Comparison of ENCODE assay signal across 9 cellular contexts in genomic region chr2:12050381-12050780, GRCh38.
DNase-seq lines count a peak whose midpoint lies in the region; ATAC-seq, FAIRE-seq and TF ChIP-seq lines count a peak whose summit lies in the region.
"Had no signal": no experiment of that assay in that cellular context is flagged by ENCODE, and none has a peak within 500 bp of the region (broad histone marks: within the 10 kb centered on the region; RNA-seq: fewer than 3 reads in every experiment).

No MANE protein-coding gene starts in this region.

- no peaks in the 10 kb centered on the region for H3K36me3 ChIP-seq in BLaER1 treated with 17β-estradiol and CSF1 and Interleukin-3, amounts not matched to agents 10 nM and 100 nM
- no peaks in the 10 kb centered on the region for H3K36me3 ChIP-seq in small intestine (ENCODE audit: control insufficient read depth in 2 of 2, insufficient read depth in 2 of 2, low read length in 2 of 2)

- no peaks in the 10 kb centered on the region for H4K20me1 ChIP-seq in BLaER1 treated with 17β-estradiol and CSF1 and Interleukin-3, amounts not matched to agents 10 nM and 100 nM

- peak overlapping the region in 2 of 11 experiments; percentile 9 to 10; a peak in 1 of 22 replicates for H3K27ac ChIP-seq in BLaER1 treated with 17β-estradiol and CSF1 and Interleukin-3, amounts not matched to agents 10 nM and 100 nM
- H3K27ac ChIP-seq in small intestine (ENCODE audit: low read depth in 1 of 2, low read length in 1 of 2) = no peak overlapping the region

- FAIRE-seq in small intestine (lab: Jason Lieb, UNC) = no peak

- peaks cover 13 to 27% (median 22%) of the 10 kb centered on the region in 11 experiments for H3K9me3 ChIP-seq in BLaER1 treated with 17β-estradiol and CSF1 and Interleukin-3, amounts not matched to agents 10 nM and 100 nM (replicated peaks in 1 of 11)
- H3K9me3 ChIP-seq in small intestine (ENCODE audit: control insufficient read depth, low read depth) = no peaks in the 10 kb centered on the region

- H3K27me3 ChIP-seq in BLaER1 treated with 17β-estradiol and CSF1 and Interleukin-3, amounts not matched to agents 10 nM and 100 nM = peaks cover 0 to 13% (median 0%) of the 10 kb centered on the region in 11 experiments; a peak in 3 of 22 replicates
- no peaks in the 10 kb centered on the region for H3K27me3 ChIP-seq in small intestine (ENCODE audit: control insufficient read depth in 2 of 2, insufficient read depth in 2 of 2, low read length in 2 of 2)

- peak; percentile 74 for DNase-seq in NOMO-1 treated with DMSO at 0.1 percent for 48 hours (lab: John Stamatoyannopoulos, UW; ENCODE audit: unreplicated experiment)
- peak; percentile 8 for DNase-seq in fibroblast of the aortic adventitia (ENCODE audit: low read depth)
- no peak for DNase-seq in small intestine
- no peak for DNase-seq in GM13976 (ENCODE audit: low spot score)
- DNase-seq in DMS153 treated with DMSO at 0.1 percent for 48 hours (lab: John Stamatoyannopoulos, UW; ENCODE audit: unreplicated experiment) = no peak
- DNase-seq: activated CD8-positive, alpha-beta memory T cell treated with anti-CD3 and anti-CD28 coated beads for 24 hours had no signal

- TF ChIP-seq CTCF in fibroblast of the aortic adventitia (IDR thresholded peaks at IDR 0.05; ENCODE audit: insufficient read depth, low read length) = no peak
- no peak for TF ChIP-seq CTCF in GM13976 (IDR thresholded peaks at IDR 0.05; ENCODE audit: borderline replicate concordance, control extremely low read depth, extremely low read depth, insufficient read depth, missing control alignments)

- no peak overlapping the region for H3K9ac ChIP-seq in BLaER1 treated with 17β-estradiol and CSF1 and Interleukin-3, amounts not matched to agents 10 nM and 100 nM

- ATAC-seq in GM21576 (IDR thresholded peaks at IDR 0.05; ENCODE audit: unreplicated experiment) (peak; percentile 36), HG02763 (IDR thresholded peaks at IDR 0.05; ENCODE audit: unreplicated experiment) (no peak)

- H3K4me2 ChIP-seq in BLaER1 treated with 17β-estradiol and CSF1 and Interleukin-3, amounts not matched to agents 10 nM and 100 nM = peak overlapping the region; percentile 14 to 90 (median 47)

- peaks cover 47 to 77% (median 64%) of the 10 kb centered on the region in 10 experiments for H3K4me1 ChIP-seq in BLaER1 treated with 17β-estradiol and CSF1 and Interleukin-3, amounts not matched to agents 10 nM and 100 nM
- no peaks in the 10 kb centered on the region for H3K4me1 ChIP-seq in small intestine (ENCODE audit: control insufficient read depth in 2 of 2, insufficient read depth in 1 of 2, low read depth in 1 of 2, low read length in 1 of 2)

- no peak overlapping the region for H3K4me3 ChIP-seq in BLaER1 treated with 17β-estradiol and CSF1 and Interleukin-3, amounts not matched to agents 10 nM and 100 nM
- H3K4me3 ChIP-seq in fibroblast of the aortic adventitia (ENCODE audit: low read depth, low read length) = no peak overlapping the region
- no peak overlapping the region for H3K4me3 ChIP-seq in small intestine (ENCODE audit: low read depth in 1 of 2, low read length in 2 of 2)

- WGBS in small intestine, 3 donors = 48 to 65% (median 63%) methylated on average over 5 of the region's 5 CpGs

- in situ Hi-C loops in GM13976 (cut with MboI; ENCODE audit: low sequenced_read_pairs, unreplicated experiment) = no loop called here

Comparison
In these comparisons a context has a peak if more than half of its experiments do, and no peak if none do; other contexts are left out.
1. DNase-seq: peak in NOMO-1 treated with DMSO at 0.1 percent for 48 hours (single experiment) and fibroblast of the aortic adventitia (single experiment); none in small intestine (single experiment), GM13976 (single experiment) and DMS153 treated with DMSO at 0.1 percent for 48 hours (single experiment).